ENCODE assay signal across 2 cellular contexts in genomic region chr19:6292006-6292405, GRCh38.
A peak's percentile ranks its signal among the peaks of the same experiment; 100 is the strongest.
TF ChIP-seq lines count a peak whose summit lies in the region.

No MANE protein-coding gene starts in this region.

TF ChIP-seq in HepG2, 621 proteins besides CTCF, POLR2A, EP300 and RAD21 (continues in another document):
- peak; percentile 100 for TF ChIP-seq ZNF616 (CRISPR knock-in tag; IDR thresholded peaks at IDR 0.05; ENCODE audit: low read depth)
- no peak for TF ChIP-seq ZNF253 (CRISPR knock-in tag; IDR thresholded peaks at IDR 0.05; ENCODE audit: borderline replicate concordance)
- TF ChIP-seq TOPORS (CRISPR knock-in tag; IDR thresholded peaks at IDR 0.05): peak; percentile 93; the same call in 1 of the 2 replicates
- no peak for TF ChIP-seq FOXA3 (CRISPR knock-in tag; IDR thresholded peaks at IDR 0.05)
- TF ChIP-seq NFE2 (CRISPR knock-in tag; IDR thresholded peaks at IDR 0.05): no peak
- TF ChIP-seq PHF21A (CRISPR knock-in tag; IDR thresholded peaks at IDR 0.05): no peak
- no peak for TF ChIP-seq ETV6 (CRISPR knock-in tag; conservative IDR thresholded peaks at IDR 0.05)
- TF ChIP-seq NFRKB (IDR thresholded peaks at IDR 0.05): no peak
- no peak for TF ChIP-seq FLYWCH1 (CRISPR knock-in tag; IDR thresholded peaks at IDR 0.05)
- TF ChIP-seq ZNF280B (CRISPR knock-in tag; IDR thresholded peaks at IDR 0.05; ENCODE audit: borderline replicate concordance): peak; percentile 62; the same call in 1 of the 2 replicates
- TF ChIP-seq ZFP82 (CRISPR knock-in tag; IDR thresholded peaks at IDR 0.05; ENCODE audit: borderline replicate concordance): no peak
- no peak for TF ChIP-seq ARNTL (CRISPR knock-in tag; IDR thresholded peaks at IDR 0.05)
- no peak for TF ChIP-seq ZBTB37 (CRISPR knock-in tag; IDR thresholded peaks at IDR 0.05)
- no peak for TF ChIP-seq ZNF281 (CRISPR knock-in tag; IDR thresholded peaks at IDR 0.05; ENCODE audit: borderline replicate concordance)
- no peak for TF ChIP-seq ZNF337 (CRISPR knock-in tag; IDR thresholded peaks at IDR 0.05; ENCODE audit: borderline replicate concordance, low read depth)
- TF ChIP-seq MAFF (IDR thresholded peaks at IDR 0.05; ENCODE audit: low read depth, low read length): no peak
- TF ChIP-seq MEIS1 (CRISPR knock-in tag; IDR thresholded peaks at IDR 0.05; ENCODE audit: borderline replicate concordance): no peak
- TF ChIP-seq ZKSCAN5 (CRISPR knock-in tag; IDR thresholded peaks at IDR 0.05): no peak
- TF ChIP-seq ZNF256 (CRISPR knock-in tag; conservative IDR thresholded peaks at IDR 0.05): no peak
- no peak for TF ChIP-seq ZNF598 (CRISPR knock-in tag; IDR thresholded peaks at IDR 0.05; ENCODE audit: borderline replicate concordance)
- TF ChIP-seq JUND (CRISPR knock-in tag; IDR thresholded peaks at IDR 0.05): no peak
- peak; percentile 61 for TF ChIP-seq XRCC5 (optimal IDR thresholded peaks at IDR 0.05; ENCODE audit: low read length)
- TF ChIP-seq CENPT (CRISPR knock-in tag; IDR thresholded peaks at IDR 0.05; ENCODE audit: low read depth): no peak
- TF ChIP-seq SETDB1 (CRISPR knock-in tag; IDR thresholded peaks at IDR 0.05; ENCODE audit: borderline replicate concordance): peak; percentile 96; the same call in 1 of the 2 replicates
- no peak for TF ChIP-seq IRF2 (CRISPR knock-in tag; IDR thresholded peaks at IDR 0.05)
- TF ChIP-seq RARG (CRISPR knock-in tag; IDR thresholded peaks at IDR 0.05; ENCODE audit: low read depth): no peak
- no peak for TF ChIP-seq ZNF75D (CRISPR knock-in tag; IDR thresholded peaks at IDR 0.05; ENCODE audit: borderline replicate concordance)
- TF ChIP-seq CENPBD1 (CRISPR knock-in tag; IDR thresholded peaks at IDR 0.05; ENCODE audit: borderline replicate concordance, low read depth): no peak
- no peak for TF ChIP-seq ZNF512 (CRISPR knock-in tag; IDR thresholded peaks at IDR 0.05)
- TF ChIP-seq GATAD1 (CRISPR knock-in tag; IDR thresholded peaks at IDR 0.05): no peak

TF ChIP-seq in H1, 55 proteins besides CTCF, POLR2A, EP300 and RAD21:
- TF ChIP-seq POU5F1 (IDR thresholded peaks at IDR 0.05; ENCODE audit: low read depth, low read length) (no peak), RXRA (IDR thresholded peaks at IDR 0.05; ENCODE audit: insufficient read depth, low read depth, low read length) (no peak), TEAD4 (IDR thresholded peaks at IDR 0.05; ENCODE audit: low read depth, low read length) (peak; percentile 45; the same call in 1 of the 2 replicates), EGR1 (IDR thresholded peaks at IDR 0.05; ENCODE audit: borderline replicate concordance, low read depth, low read length) (no peak), TCF12 (IDR thresholded peaks at IDR 0.05; ENCODE audit: low read depth, low read length) (0 out of 2 replicates have a peak, but pooled peaks have one; percentile 28), ASH2L (IDR thresholded peaks at IDR 0.05; ENCODE audit: low read length) (no peak)
TF ChIP-seq in H1: peak in this region for 2.
